ENCODE assay signal across 1 cellular context in genomic region chr1:203667616-203668015, GRCh38.
TF ChIP-seq lines count a peak whose summit lies in the region.

No MANE protein-coding gene starts in this region.

TF ChIP-seq in K562, 482 proteins besides CTCF, POLR2A, EP300 and RAD21:
- TF ChIP-seq HNRNPK (IDR thresholded peaks at IDR 0.05; ENCODE audit: low read depth, low read length, poor library complexity, severe bottlenecking) (no peak), ZNF165 (CRISPR knock-in tag; IDR thresholded peaks at IDR 0.05; ENCODE audit: borderline replicate concordance) (no peak), ZNF584 (CRISPR knock-in tag; IDR thresholded peaks at IDR 0.05; ENCODE audit: low read depth) (no peak), PPARD (CRISPR knock-in tag; IDR thresholded peaks at IDR 0.05) (no peak), SMAD4 (CRISPR knock-in tag; conservative IDR thresholded peaks at IDR 0.05) (no peak), ZNF324 (CRISPR knock-in tag; IDR thresholded peaks at IDR 0.05) (no peak), ZNF717 (CRISPR knock-in tag; IDR thresholded peaks at IDR 0.05) (no peak), ZNF398 (CRISPR knock-in tag; IDR thresholded peaks at IDR 0.05) (no peak), MCM2 (IDR thresholded peaks at IDR 0.05; ENCODE audit: low read depth) (no peak)
